In the genomic region with DNA sequence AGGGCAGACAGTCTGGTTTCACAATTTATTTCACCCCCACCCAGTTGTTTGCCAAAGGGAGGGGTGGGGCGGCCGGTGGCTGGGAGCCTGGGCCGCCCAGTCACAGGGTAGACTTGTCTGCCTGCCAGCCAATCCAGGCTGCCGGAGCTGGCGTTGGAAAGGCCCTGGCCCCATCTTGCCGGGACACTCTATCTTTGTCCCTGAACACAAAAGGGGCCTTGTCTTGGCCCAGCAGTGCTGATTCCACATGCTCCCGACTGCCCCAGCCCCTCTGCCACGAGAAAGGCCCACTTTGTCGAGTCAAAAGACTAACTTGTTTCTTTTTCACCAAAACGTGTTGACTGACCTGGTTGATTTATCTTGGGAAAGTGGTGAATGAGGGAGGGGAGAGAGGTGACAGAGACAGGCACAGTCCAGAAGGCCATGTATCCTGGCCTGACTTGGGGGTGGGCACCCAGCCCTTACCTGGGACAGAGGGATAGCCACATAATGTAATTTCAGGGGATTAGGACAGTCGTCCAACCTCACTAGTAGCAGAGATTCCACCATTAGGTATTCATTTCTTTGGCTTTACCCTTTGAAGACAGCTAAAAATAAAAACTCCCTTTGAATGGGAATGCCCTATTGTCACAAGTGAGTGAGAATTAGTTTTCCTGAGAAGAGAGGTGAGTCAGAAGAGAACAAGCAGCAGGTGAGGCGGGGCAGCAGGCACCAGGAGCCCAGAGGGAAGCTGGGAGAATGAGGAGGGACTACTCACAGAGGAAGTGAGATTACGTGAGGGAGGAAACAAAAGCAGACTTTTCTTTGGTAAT, we compare ENCODE assay signal across 1 cellular context.
TF ChIP-seq lines count a peak whose summit lies in the region.

No MANE protein-coding gene starts in this region.

TF ChIP-seq in HepG2, 621 proteins besides CTCF, POLR2A, EP300 and RAD21 (continued from another document and continues in another):
- TF ChIP-seq, protein P1, sequence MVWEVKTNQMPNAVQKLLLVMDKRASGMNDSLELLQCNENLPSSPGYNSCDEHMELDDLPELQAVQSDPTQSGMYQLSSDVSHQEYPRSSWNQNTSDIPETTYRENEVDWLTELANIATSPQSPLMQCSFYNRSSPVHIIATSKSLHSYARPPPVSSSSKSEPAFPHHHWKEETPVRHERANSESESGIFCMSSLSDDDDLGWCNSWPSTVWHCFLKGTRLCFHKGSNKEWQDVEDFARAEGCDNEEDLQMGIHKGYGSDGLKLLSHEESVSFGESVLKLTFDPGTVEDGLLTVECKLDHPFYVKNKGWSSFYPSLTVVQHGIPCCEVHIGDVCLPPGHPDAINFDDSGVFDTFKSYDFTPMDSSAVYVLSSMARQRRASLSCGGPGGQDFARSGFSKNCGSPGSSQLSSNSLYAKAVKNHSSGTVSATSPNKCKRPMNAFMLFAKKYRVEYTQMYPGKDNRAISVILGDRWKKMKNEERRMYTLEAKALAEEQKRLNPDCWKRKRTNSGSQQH (CRISPR knock-in tag; IDR thresholded peaks at IDR 0.05; ENCODE audit: low read depth) = no peak
- TF ChIP-seq ZNF451 (CRISPR knock-in tag; IDR thresholded peaks at IDR 0.05) (peak; percentile 65; the same call in 1 of the 2 replicates), SALL1 (CRISPR knock-in tag; IDR thresholded peaks at IDR 0.05) (peak; percentile 58; the same call in 1 of the 2 replicates), MAFG (CRISPR knock-in tag; IDR thresholded peaks at IDR 0.05) (no peak), RFX3 (CRISPR knock-in tag; IDR thresholded peaks at IDR 0.05) (no peak), ZNF724P (CRISPR knock-in tag; IDR thresholded peaks at IDR 0.05; ENCODE audit: borderline replicate concordance) (no peak), SMARCC2 (IDR thresholded peaks at IDR 0.05) (no peak), TOE1 (CRISPR knock-in tag; IDR thresholded peaks at IDR 0.05) (peak; percentile 75; the same call in 1 of the 2 replicates), MZF1 (CRISPR knock-in tag; IDR thresholded peaks at IDR 0.05; ENCODE audit: borderline replicate concordance) (no peak), ZNF3 (CRISPR knock-in tag; IDR thresholded peaks at IDR 0.05) (0 out of 2 replicates have a peak, but pooled peaks have one; percentile 66), ZNF772 (CRISPR knock-in tag; IDR thresholded peaks at IDR 0.05) (peak; percentile 85; the same call in 1 of the 2 replicates), BHLHE40 (IDR thresholded peaks at IDR 0.05; ENCODE audit: low read length) (peak; percentile 46; the same call in 1 of the 2 replicates), ZNF558 (CRISPR knock-in tag; IDR thresholded peaks at IDR 0.05; ENCODE audit: borderline replicate concordance) (no peak), SCMH1 (CRISPR knock-in tag; IDR thresholded peaks at IDR 0.05; ENCODE audit: borderline replicate concordance) (no peak), NFRKB (IDR thresholded peaks at IDR 0.05) (no peak), KDM6A (CRISPR knock-in tag; IDR thresholded peaks at IDR 0.05; ENCODE audit: low read depth) (peak; percentile 56; the same call in 1 of the 2 replicates), ZNF841 (CRISPR knock-in tag; IDR thresholded peaks at IDR 0.05; ENCODE audit: borderline replicate concordance) (no peak), GATA4 (IDR thresholded peaks at IDR 0.05; ENCODE audit: borderline replicate concordance, low read depth) (no peak), HMG20B (CRISPR knock-in tag; conservative IDR thresholded peaks at IDR 0.05) (peak; percentile 68; the same call in 1 of the 2 replicates), NFE2L1 (CRISPR knock-in tag; IDR thresholded peaks at IDR 0.05; ENCODE audit: borderline replicate concordance) (no peak), NR3C1 (CRISPR knock-in tag; IDR thresholded peaks at IDR 0.05) (no peak), PHF8 (CRISPR knock-in tag; IDR thresholded peaks at IDR 0.05) (peak; percentile 69; the same call in 1 of the 2 replicates), KDM4B (CRISPR knock-in tag; IDR thresholded peaks at IDR 0.05) (no peak), ZNF598 (CRISPR knock-in tag; IDR thresholded peaks at IDR 0.05; ENCODE audit: borderline replicate concordance) (peak; percentile 38; the same call in 1 of the 2 replicates), RARA (CRISPR knock-in tag; IDR thresholded peaks at IDR 0.05) (peak; percentile 51), CHCHD3 (CRISPR knock-in tag; IDR thresholded peaks at IDR 0.05) (no peak), ZNF121 (CRISPR knock-in tag; IDR thresholded peaks at IDR 0.05) (peak; percentile 94)
- TF ChIP-seq, protein P2, sequence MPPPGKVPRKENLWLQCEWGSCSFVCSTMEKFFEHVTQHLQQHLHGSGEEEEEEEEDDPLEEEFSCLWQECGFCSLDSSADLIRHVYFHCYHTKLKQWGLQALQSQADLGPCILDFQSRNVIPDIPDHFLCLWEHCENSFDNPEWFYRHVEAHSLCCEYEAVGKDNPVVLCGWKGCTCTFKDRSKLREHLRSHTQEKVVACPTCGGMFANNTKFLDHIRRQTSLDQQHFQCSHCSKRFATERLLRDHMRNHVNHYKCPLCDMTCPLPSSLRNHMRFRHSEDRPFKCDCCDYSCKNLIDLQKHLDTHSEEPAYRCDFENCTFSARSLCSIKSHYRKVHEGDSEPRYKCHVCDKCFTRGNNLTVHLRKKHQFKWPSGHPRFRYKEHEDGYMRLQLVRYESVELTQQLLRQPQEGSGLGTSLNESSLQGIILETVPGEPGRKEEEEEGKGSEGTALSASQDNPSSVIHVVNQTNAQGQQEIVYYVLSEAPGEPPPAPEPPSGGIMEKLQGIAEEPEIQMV (CRISPR knock-in tag; IDR thresholded peaks at IDR 0.05; ENCODE audit: low read depth) = no peak
- TF ChIP-seq, protein P3, sequence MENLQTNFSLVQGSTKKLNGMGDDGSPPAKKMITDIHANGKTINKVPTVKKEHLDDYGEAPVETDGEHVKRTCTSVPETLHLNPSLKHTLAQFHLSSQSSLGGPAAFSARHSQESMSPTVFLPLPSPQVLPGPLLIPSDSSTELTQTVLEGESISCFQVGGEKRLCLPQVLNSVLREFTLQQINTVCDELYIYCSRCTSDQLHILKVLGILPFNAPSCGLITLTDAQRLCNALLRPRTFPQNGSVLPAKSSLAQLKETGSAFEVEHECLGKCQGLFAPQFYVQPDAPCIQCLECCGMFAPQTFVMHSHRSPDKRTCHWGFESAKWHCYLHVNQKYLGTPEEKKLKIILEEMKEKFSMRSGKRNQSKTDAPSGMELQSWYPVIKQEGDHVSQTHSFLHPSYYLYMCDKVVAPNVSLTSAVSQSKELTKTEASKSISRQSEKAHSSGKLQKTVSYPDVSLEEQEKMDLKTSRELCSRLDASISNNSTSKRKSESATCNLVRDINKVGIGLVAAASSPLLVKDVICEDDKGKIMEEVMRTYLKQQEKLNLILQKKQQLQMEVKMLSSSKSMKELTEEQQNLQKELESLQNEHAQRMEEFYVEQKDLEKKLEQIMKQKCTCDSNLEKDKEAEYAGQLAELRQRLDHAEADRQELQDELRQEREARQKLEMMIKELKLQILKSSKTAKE (CRISPR knock-in tag; IDR thresholded peaks at IDR 0.05; ENCODE audit: borderline replicate concordance) = peak; percentile 72
- TF ChIP-seq, protein P4, sequence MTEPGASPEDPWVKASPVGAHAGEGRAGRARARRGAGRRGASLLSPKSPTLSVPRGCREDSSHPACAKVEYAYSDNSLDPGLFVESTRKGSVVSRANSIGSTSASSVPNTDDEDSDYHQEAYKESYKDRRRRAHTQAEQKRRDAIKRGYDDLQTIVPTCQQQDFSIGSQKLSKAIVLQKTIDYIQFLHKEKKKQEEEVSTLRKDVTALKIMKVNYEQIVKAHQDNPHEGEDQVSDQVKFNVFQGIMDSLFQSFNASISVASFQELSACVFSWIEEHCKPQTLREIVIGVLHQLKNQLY (CRISPR knock-in tag; IDR thresholded peaks at IDR 0.05) = no peak
- TF ChIP-seq, protein P5, sequence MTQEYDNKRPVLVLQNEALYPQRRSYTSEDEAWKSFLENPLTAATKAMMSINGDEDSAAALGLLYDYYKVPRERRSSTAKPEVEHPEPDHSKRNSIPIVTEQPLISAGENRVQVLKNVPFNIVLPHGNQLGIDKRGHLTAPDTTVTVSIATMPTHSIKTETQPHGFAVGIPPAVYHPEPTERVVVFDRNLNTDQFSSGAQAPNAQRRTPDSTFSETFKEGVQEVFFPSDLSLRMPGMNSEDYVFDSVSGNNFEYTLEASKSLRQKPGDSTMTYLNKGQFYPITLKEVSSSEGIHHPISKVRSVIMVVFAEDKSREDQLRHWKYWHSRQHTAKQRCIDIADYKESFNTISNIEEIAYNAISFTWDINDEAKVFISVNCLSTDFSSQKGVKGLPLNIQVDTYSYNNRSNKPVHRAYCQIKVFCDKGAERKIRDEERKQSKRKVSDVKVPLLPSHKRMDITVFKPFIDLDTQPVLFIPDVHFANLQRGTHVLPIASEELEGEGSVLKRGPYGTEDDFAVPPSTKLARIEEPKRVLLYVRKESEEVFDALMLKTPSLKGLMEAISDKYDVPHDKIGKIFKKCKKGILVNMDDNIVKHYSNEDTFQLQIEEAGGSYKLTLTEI (CRISPR knock-in tag; conservative IDR thresholded peaks at IDR 0.05) = no peak
- TF ChIP-seq, protein P6, sequence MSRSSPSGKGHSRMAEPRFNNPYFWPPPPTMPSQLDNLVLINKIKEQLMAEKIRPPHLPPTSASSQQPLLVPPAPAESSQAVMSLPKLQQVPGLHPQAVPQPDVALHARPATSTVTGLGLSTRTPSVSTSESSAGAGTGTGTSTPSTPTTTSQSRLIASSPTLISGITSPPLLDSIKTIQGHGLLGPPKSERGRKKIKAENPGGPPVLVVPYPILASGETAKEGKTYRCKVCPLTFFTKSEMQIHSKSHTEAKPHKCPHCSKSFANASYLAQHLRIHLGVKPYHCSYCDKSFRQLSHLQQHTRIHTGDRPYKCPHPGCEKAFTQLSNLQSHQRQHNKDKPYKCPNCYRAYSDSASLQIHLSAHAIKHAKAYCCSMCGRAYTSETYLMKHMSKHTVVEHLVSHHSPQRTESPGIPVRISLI (CRISPR knock-in tag; IDR thresholded peaks at IDR 0.05; ENCODE audit: borderline replicate concordance) = peak; percentile 31; the same call in 1 of the 2 replicates
- TF ChIP-seq, protein P7, sequence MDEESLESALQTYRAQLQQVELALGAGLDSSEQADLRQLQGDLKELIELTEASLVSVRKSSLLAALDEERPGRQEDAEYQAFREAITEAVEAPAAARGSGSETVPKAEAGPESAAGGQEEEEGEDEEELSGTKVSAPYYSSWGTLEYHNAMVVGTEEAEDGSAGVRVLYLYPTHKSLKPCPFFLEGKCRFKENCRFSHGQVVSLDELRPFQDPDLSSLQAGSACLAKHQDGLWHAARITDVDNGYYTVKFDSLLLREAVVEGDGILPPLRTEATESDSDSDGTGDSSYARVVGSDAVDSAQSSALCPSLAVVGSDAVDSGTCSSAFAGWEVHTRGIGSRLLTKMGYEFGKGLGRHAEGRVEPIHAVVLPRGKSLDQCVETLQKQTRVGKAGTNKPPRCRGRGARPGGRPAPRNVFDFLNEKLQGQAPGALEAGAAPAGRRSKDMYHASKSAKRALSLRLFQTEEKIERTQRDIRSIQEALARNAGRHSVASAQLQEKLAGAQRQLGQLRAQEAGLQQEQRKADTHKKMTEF (CRISPR knock-in tag; IDR thresholded peaks at IDR 0.05) = peak; percentile 58; the same call in 1 of the 2 replicates
- TF ChIP-seq, protein P8, sequence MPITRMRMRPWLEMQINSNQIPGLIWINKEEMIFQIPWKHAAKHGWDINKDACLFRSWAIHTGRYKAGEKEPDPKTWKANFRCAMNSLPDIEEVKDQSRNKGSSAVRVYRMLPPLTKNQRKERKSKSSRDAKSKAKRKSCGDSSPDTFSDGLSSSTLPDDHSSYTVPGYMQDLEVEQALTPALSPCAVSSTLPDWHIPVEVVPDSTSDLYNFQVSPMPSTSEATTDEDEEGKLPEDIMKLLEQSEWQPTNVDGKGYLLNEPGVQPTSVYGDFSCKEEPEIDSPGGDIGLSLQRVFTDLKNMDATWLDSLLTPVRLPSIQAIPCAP (CRISPR knock-in tag; IDR thresholded peaks at IDR 0.05; ENCODE audit: low read depth) = no peak
- TF ChIP-seq, protein P9, sequence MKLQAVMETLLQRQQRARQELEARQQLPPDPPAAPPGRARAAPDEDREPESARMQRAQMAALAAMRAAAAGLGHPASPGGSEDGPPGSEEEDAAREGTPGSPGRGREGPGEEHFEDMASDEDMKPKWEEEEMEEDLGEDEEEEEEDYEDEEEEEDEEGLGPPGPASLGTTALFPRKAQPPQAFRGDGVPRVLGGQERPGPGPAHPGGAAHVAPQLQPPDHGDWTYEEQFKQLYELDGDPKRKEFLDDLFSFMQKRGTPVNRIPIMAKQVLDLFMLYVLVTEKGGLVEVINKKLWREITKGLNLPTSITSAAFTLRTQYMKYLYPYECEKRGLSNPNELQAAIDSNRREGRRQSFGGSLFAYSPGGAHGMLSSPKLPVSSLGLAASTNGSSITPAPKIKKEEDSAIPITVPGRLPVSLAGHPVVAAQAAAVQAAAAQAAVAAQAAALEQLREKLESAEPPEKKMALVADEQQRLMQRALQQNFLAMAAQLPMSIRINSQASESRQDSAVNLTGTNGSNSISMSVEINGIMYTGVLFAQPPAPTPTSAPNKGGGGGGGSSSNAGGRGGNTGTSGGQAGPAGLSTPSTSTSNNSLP (IDR thresholded peaks at IDR 0.05; ENCODE audit: low read depth, low read length) = no peak
- TF ChIP-seq, protein P10, sequence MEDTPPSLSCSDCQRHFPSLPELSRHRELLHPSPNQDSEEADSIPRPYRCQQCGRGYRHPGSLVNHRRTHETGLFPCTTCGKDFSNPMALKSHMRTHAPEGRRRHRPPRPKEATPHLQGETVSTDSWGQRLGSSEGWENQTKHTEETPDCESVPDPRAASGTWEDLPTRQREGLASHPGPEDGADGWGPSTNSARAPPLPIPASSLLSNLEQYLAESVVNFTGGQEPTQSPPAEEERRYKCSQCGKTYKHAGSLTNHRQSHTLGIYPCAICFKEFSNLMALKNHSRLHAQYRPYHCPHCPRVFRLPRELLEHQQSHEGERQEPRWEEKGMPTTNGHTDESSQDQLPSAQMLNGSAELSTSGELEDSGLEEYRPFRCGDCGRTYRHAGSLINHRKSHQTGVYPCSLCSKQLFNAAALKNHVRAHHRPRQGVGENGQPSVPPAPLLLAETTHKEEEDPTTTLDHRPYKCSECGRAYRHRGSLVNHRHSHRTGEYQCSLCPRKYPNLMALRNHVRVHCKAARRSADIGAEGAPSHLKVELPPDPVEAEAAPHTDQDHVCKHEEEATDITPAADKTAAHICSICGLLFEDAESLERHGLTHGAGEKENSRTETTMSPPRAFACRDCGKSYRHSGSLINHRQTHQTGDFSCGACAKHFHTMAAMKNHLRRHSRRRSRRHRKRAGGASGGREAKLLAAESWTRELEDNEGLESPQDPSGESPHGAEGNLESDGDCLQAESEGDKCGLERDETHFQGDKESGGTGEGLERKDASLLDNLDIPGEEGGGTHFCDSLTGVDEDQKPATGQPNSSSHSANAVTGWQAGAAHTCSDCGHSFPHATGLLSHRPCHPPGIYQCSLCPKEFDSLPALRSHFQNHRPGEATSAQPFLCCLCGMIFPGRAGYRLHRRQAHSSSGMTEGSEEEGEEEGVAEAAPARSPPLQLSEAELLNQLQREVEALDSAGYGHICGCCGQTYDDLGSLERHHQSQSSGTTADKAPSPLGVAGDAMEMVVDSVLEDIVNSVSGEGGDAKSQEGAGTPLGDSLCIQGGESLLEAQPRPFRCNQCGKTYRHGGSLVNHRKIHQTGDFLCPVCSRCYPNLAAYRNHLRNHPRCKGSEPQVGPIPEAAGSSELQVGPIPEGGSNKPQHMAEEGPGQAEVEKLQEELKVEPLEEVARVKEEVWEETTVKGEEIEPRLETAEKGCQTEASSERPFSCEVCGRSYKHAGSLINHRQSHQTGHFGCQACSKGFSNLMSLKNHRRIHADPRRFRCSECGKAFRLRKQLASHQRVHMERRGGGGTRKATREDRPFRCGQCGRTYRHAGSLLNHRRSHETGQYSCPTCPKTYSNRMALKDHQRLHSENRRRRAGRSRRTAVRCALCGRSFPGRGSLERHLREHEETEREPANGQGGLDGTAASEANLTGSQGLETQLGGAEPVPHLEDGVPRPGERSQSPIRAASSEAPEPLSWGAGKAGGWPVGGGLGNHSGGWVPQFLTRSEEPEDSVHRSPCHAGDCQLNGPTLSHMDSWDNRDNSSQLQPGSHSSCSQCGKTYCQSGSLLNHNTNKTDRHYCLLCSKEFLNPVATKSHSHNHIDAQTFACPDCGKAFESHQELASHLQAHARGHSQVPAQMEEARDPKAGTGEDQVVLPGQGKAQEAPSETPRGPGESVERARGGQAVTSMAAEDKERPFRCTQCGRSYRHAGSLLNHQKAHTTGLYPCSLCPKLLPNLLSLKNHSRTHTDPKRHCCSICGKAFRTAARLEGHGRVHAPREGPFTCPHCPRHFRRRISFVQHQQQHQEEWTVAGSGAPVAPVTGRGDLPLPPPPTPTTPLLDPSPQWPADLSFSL (CRISPR knock-in tag; IDR thresholded peaks at IDR 0.05) = no peak
